In genomic region chr11:105829084-105829483, GRCh38 we compare ENCODE assay signal across 12 cellular contexts.
A peak's percentile ranks its signal among the peaks of the same experiment; 100 is the strongest.
DNase-seq lines count a peak whose midpoint lies in the region; ATAC-seq lines count a peak whose summit lies in the region.
"Had no signal": no experiment of that assay in that cellular context is flagged by ENCODE, and none has a peak within 500 bp of the region (broad histone marks: within the 10 kb centered on the region; RNA-seq: fewer than 3 reads in every experiment).

No MANE protein-coding gene starts in this region.

- no peak for DNase-seq in naive thymus-derived CD4-positive, alpha-beta T cell
- DNase-seq in 8988T (no peak), NCI-H524 treated with DMSO at 0.1 percent for 48 hours (lab: John Stamatoyannopoulos, UW) (no peak), activated gamma-delta T cell (lab: John Stamatoyannopoulos, UW) (no peak)
- no peak for DNase-seq in activated CD4-positive, alpha-beta T cell treated with anti-CD3 and anti-CD28 coated beads for 48 hours
- DNase-seq: activated naive CD4-positive, alpha-beta T cell treated with Interleukin-2 at 50 U/mL for 16 hours; effector memory CD8-positive, alpha-beta T cell; NCI-H2171; T-helper 2 cell had no signal

- no peak overlapping the region for H3K4me3 ChIP-seq in naive thymus-derived CD4-positive, alpha-beta T cell (ENCODE audit: low read length)

- H3K36me3 ChIP-seq in naive thymus-derived CD4-positive, alpha-beta T cell (ENCODE audit: control insufficient read depth in 2 of 3, insufficient read depth in 3 of 3, low read length in 3 of 3), result no peaks in the 10 kb centered on the region

- peaks cover 0 to 13% (median 0%) of the 10 kb centered on the region in 5 donors for H3K27me3 Mint-ChIP-seq in naive thymus-derived CD4-positive, alpha-beta T cell
- H3K27me3 Mint-ChIP-seq: effector memory CD8-positive, alpha-beta T cell had no signal

- peak; percentile 87 for ATAC-seq in GM19025 (IDR thresholded peaks at IDR 0.05; ENCODE audit: low read depth, unreplicated experiment)
- peak; percentile 90 for ATAC-seq in HG02759 (IDR thresholded peaks at IDR 0.05; ENCODE audit: unreplicated experiment)
- peak; percentile 100 for ATAC-seq in HG03565 (IDR thresholded peaks at IDR 0.05; ENCODE audit: unreplicated experiment)
- ATAC-seq in naive thymus-derived CD4-positive, alpha-beta T cell, result peak; percentile 64
- ATAC-seq: effector memory CD8-positive, alpha-beta T cell had no signal

- H3K27me3 ChIP-seq in naive thymus-derived CD4-positive, alpha-beta T cell (ENCODE audit: control insufficient read depth in 2 of 2, insufficient read depth in 2 of 2, low read length in 2 of 2), result no peaks in the 10 kb centered on the region

- POLR2A ChIA-PET in naive thymus-derived CD4-positive, alpha-beta T cell (lab: Charles Lee), result no interaction called here

- H3K27ac Mint-ChIP-seq in naive thymus-derived CD4-positive, alpha-beta T cell, result no peak overlapping the region
- H3K27ac Mint-ChIP-seq: effector memory CD8-positive, alpha-beta T cell had no signal

- peaks cover 0 to 2% (median 0%) of the 10 kb centered on the region in 11 donors for H3K9me3 Mint-ChIP-seq in naive thymus-derived CD4-positive, alpha-beta T cell
- H3K9me3 Mint-ChIP-seq: effector memory CD8-positive, alpha-beta T cell had no signal

- no peaks in the 10 kb centered on the region for H3K36me3 Mint-ChIP-seq in naive thymus-derived CD4-positive, alpha-beta T cell

- no peaks in the 10 kb centered on the region for H3K9me3 ChIP-seq in naive thymus-derived CD4-positive, alpha-beta T cell (ENCODE audit: control insufficient read depth in 2 of 3, low read length in 3 of 3)

- CTCF ChIA-PET in naive thymus-derived CD4-positive, alpha-beta T cell (lab: Charles Lee), result no interaction called here

- H3K4me1 Mint-ChIP-seq in naive thymus-derived CD4-positive, alpha-beta T cell, result no peaks in the 10 kb centered on the region

- H3K27ac ChIP-seq in naive thymus-derived CD4-positive, alpha-beta T cell (ENCODE audit: low read depth, low read length), result no peak overlapping the region

- intact Hi-C loops in naive thymus-derived CD4-positive, alpha-beta T cell (cut with micrococcal nuclease), result no loop called here

- no peaks in the 10 kb centered on the region for H3K4me1 ChIP-seq in naive thymus-derived CD4-positive, alpha-beta T cell (ENCODE audit: control insufficient read depth in 2 of 2, insufficient read depth in 2 of 2, low read length in 2 of 2)

- H3K4me3 Mint-ChIP-seq in naive thymus-derived CD4-positive, alpha-beta T cell, result no peak overlapping the region
- H3K4me3 Mint-ChIP-seq: effector memory CD8-positive, alpha-beta T cell had no signal
